ENCODE assay signal across 8 cellular contexts in genomic region chr4:1726146-1726934, GRCh38. TPM values are rescaled to one million over a fixed set of nuclear protein-coding genes. Genes with fewer than 3 reads are reported as not detected.
DNase-seq lines count a peak whose midpoint lies in the region; ATAC-seq and TF ChIP-seq lines count a peak whose summit lies in the region.

No MANE protein-coding gene starts in this region.

- no peak for TF ChIP-seq POLR2A in testis (IDR thresholded peaks at IDR 0.05)

- TF ChIP-seq CTCF in foreskin fibroblast (IDR thresholded peaks at IDR 0.05; ENCODE audit: low read depth, low read length) (peak; percentile 99), osteoblast (IDR thresholded peaks at IDR 0.05; ENCODE audit: extremely low read depth, low read depth, low read length) (peak; percentile 99), testis (IDR thresholded peaks at IDR 0.05) (peak; percentile 89 to 97 (median 91))

- H3K36me3 ChIP-seq in MG63 (peaks cover 54% of the 10 kb centered on the region), osteoblast (ENCODE audit: insufficient read depth, low read length) (peaks cover 38% of the 10 kb centered on the region), testis (ENCODE audit: low read depth, missing control alignments) (no peaks in the 10 kb centered on the region)

- H3K9me3 ChIP-seq in MG63 (no peaks in the 10 kb centered on the region), osteoblast (ENCODE audit: low read depth, low read length) (no peaks in the 10 kb centered on the region), testis (no peaks in the 10 kb centered on the region)

- peak overlapping the region; percentile 36 for H3K27ac ChIP-seq in osteoblast (ENCODE audit: low read depth, low read length)
- H3K27ac ChIP-seq in testis, result no peak overlapping the region

- H3K4me2 ChIP-seq in osteoblast (ENCODE audit: insufficient read depth, low read length), result no peak overlapping the region

- peak; percentile 88 for DNase-seq in GM03348 (ENCODE audit: low spot score)
- DNase-seq in MG63, result peak; percentile 49
- DNase-seq in SK-N-DZ (ENCODE audit: low spot score), result peak; percentile 78
- DNase-seq in activated gamma-delta T cell treated with Interleukin-2 at 50 U/mL for 16 hours, result peak; percentile 93
- peak; percentile 71 to 92 for DNase-seq in foreskin fibroblast
- DNase-seq in osteoblast (ENCODE audit: insufficient read length, low spot score, missing footprints), result peak; percentile 98
- peak; percentile 96 for DNase-seq in testis

- peaks cover 88% of the 10 kb centered on the region for H3K79me2 ChIP-seq in osteoblast (ENCODE audit: insufficient read depth, low read length)

- peaks cover 17% of the 10 kb centered on the region for H4K20me1 ChIP-seq in osteoblast (ENCODE audit: insufficient read depth, low read length)

- WGBS in testis, 2 donors, result 58 to 72% methylated on average over 13 to 17 of the region's 17 CpGs

- H3K4me3 ChIP-seq in MG63 (no peak overlapping the region), foreskin fibroblast (ENCODE audit: low read depth in 1 of 2, low read length in 2 of 2) (no peak overlapping the region), osteoblast (ENCODE audit: insufficient read depth, low read length) (no peak overlapping the region), testis (no peak overlapping the region)

- H3K4me1 ChIP-seq in osteoblast (ENCODE audit: insufficient read depth, low read length) (peaks cover 34% of the 10 kb centered on the region), testis (peaks cover 8% of the 10 kb centered on the region)

- ATAC-seq in HG02763 (IDR thresholded peaks at IDR 0.05; ENCODE audit: unreplicated experiment), result no peak

- no peaks in the 10 kb centered on the region for H3K27me3 ChIP-seq in MG63
- H3K27me3 ChIP-seq in osteoblast (ENCODE audit: insufficient read depth, low read length), result no peaks in the 10 kb centered on the region
- no peaks in the 10 kb centered on the region for H3K27me3 ChIP-seq in testis

- intact Hi-C loops in testis (cut with DNase I; ENCODE audit: low total_unique reads), result loop anchor here (5.0 kb wide), 1 partner anchor 34 kb away; no protein-coding TSS in a partner anchor

- H2AFZ ChIP-seq in osteoblast (ENCODE audit: low read length), result peak overlapping the region; percentile 77

RNA-seq across cellular contexts. Expression of gene TACC3, which starts 5.0 kb away (rescaled TPM):
- total RNA-seq in MG63 (2014; rRNA removed; shearing (Covaris generic); ENCODE audit: low replicate concordance), result 67.1 and 72.9 TPM in 2 replicates
- polyA plus RNA-seq in SK-N-DZ (2014; cell fraction: cytosol; rRNA removed), result 28.0 and 30.2 TPM in 2 replicates
- 90.5 and 232 TPM in 2 replicates for polyA plus RNA-seq in SK-N-DZ (2014; cell fraction: nucleus; rRNA removed)
- total RNA-seq in osteoblast, result 3.2 and 4.0 TPM in 2 replicates
- total RNA-seq in testis, result 100 to 1,000 TPM in 1 of 2 donors, 10 to 100 TPM in 1; 82.9 to 112 TPM
- polyA plus RNA-seq in testis (ENCODE audit: insufficient read depth, low read depth, low replicate concordance), result 158 TPM

RNA-seq across cellular contexts. Expression of gene TMEM129, which starts 5.2 kb away (rescaled TPM):
- total RNA-seq in MG63 (2014; rRNA removed; shearing (Covaris generic); ENCODE audit: low replicate concordance), result 11.2 and 15.7 TPM in 2 replicates
- 77.3 and 81.6 TPM in 2 replicates for polyA plus RNA-seq in SK-N-DZ (2014; cell fraction: cytosol; rRNA removed)
- polyA plus RNA-seq in SK-N-DZ (2014; cell fraction: nucleus; rRNA removed), result 124 and 144 TPM in 2 replicates
- total RNA-seq in osteoblast (37.1 and 38.0 TPM in 2 replicates), testis (10 to 100 TPM; 76.1 to 76.4 TPM)
- 34.0 TPM for polyA plus RNA-seq in testis (ENCODE audit: insufficient read depth, low read depth, low replicate concordance)

RNA-seq across cellular contexts. Expression of gene SLBP, which starts 14.2 kb away (rescaled TPM):
- 72.1 and 99.1 TPM in 2 replicates for total RNA-seq in MG63 (2014; rRNA removed; shearing (Covaris generic); ENCODE audit: low replicate concordance)
- polyA plus RNA-seq in SK-N-DZ (2014; cell fraction: cytosol; rRNA removed), result 169 and 184 TPM in 2 replicates
- 100 and 125 TPM in 2 replicates for polyA plus RNA-seq in SK-N-DZ (2014; cell fraction: nucleus; rRNA removed)
- total RNA-seq in osteoblast, result 51.9 and 55.7 TPM in 2 replicates
- 100 to 1,000 TPM; 137 to 173 TPM for total RNA-seq in testis
- polyA plus RNA-seq in testis (ENCODE audit: insufficient read depth, low read depth, low replicate concordance), result 118 TPM

RNA-seq across cellular contexts. Expression of gene FAM53A, which starts 42.2 kb away (rescaled TPM):
- 2.6 and 4.0 TPM in 2 replicates for total RNA-seq in MG63 (2014; rRNA removed; shearing (Covaris generic); ENCODE audit: low replicate concordance)
- polyA plus RNA-seq in SK-N-DZ (2014; cell fraction: cytosol; rRNA removed), result 2.1 and 2.6 TPM in 2 replicates
- 7.5 and 10.8 TPM in 2 replicates for polyA plus RNA-seq in SK-N-DZ (2014; cell fraction: nucleus; rRNA removed)
- total RNA-seq in osteoblast, result 3.8 and 4.3 TPM in 2 replicates
- 10 to 100 TPM; 41.3 to 60.8 TPM for total RNA-seq in testis
- polyA plus RNA-seq in testis (ENCODE audit: insufficient read depth, low read depth, low replicate concordance), result 24.2 TPM

Comparison
In these comparisons a context has a peak if more than half of its experiments do, and no peak if none do; other contexts are left out.
1. RNA of gene TACC3, which starts 5.0 kb away (total RNA-seq): 82.9 to 112 TPM in testis and 67.1 to 72.9 TPM in MG63; 3.2 to 4.0 TPM in osteoblast; every median in the first group is over 10 times any median in the second.
2. Peak in every context shown above with its lines, with median percentiles within 50 percentile points of each other: DNase-seq and CTCF ChIP-seq.